ENCODE assay signal across 8 cellular contexts in the genomic region with DNA sequence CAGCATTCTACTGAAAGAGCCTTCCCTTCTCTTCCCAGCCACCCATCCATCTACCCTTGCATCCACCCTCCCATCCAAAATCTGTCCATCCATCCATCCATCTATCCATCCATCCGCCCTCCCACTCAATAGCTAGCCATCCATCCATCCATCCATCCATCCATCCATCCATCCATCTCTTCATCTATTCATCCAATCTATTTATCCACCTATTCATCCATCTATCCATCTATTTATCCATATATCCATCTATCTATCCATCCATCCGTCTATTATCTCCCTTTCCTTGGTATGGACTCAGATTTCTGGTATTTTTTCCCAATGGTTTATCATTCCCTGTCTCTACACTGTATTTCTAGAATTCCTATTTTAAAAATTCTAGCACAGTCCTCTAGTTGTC.
"Had no signal": no experiment of that assay in that cellular context is flagged by ENCODE, and none has a peak within 500 bp of the region (broad histone marks: within the 10 kb centered on the region; RNA-seq: fewer than 3 reads in every experiment).

No MANE protein-coding gene starts in this region.

- ATAC-seq: GM12878 had no signal

- DNase-seq: GDM1, GF-D8 had no signal

- H3K4me3 ChIP-seq: GM12878 had no signal

- FAIRE-seq: G401.6, GM12878, GM12891, GM12892, GM18507, GM19239 had no signal
